In the genomic region with DNA sequence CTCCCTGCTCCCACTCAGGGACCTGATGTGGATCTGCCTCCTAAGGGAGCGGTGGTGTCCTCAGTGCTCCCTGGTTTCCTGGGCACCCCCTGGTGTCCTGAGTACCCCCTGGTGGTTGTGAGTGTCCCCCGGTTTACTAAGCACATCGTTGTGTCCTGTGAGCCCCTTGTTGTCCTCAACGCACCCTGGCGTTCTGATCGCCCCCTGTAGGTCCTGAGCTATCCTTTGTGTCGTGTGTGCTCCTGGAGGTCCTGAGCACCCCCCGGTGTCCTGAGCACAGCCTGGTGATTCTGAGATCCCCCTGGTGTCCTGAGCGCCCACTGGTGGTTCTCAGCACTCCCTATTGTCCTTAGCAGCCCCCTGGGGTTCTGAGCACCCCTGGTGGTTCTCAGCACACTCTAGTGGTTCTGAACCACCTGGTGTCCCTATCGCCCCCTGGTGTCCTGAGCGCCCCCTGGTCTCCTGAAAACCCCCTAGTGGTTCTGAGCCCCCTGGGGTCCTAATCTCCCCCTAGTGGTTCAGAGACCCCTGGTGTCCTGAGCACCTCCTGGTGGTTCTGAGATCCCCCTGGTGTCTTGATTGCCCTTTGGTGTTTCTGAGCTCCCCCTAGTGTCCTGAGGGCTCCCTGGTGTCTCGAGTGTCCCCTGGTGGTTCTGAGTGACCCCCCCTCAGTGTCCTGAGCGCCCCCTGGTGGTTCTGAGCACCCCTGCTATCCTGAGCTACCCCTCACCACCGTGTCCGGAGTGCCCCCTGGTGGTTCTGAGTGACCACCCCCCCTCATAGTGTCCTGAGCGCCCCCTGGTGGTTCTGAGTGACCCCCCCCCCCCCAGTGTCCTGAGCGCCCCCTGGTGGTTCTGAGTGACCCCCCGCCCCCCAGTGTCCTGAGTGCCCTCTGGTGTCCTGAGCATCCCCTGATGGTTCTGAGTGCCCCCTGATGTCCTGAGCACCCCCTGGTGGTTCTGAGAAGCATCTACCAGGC, we compare ENCODE assay signal across 11 cellular contexts.
DNase-seq lines count a peak whose midpoint lies in the region; ATAC-seq lines count a peak whose summit lies in the region.
"Had no signal": no experiment of that assay in that cellular context is flagged by ENCODE, and none has a peak within 500 bp of the region (broad histone marks: within the 10 kb centered on the region; RNA-seq: fewer than 3 reads in every experiment).

No MANE protein-coding gene starts in this region.

- no peak overlapping the region for H3K4me3 ChIP-seq in SJCRH30
- H3K4me3 ChIP-seq: ascending aorta had no signal

- no peaks in the 10 kb centered on the region for H3K9me3 ChIP-seq in SJCRH30 (replicated peaks)
- H3K9me3 ChIP-seq: ascending aorta had no signal

- ATAC-seq in HG03342 (IDR thresholded peaks at IDR 0.05; ENCODE audit: unreplicated experiment), result no peak
- no peak for ATAC-seq in GM21529 (IDR thresholded peaks at IDR 0.05; ENCODE audit: unreplicated experiment)

- DNase-seq in DMS53 (lab: John Stamatoyannopoulos, UW) (peak; percentile 18), DMS53 treated with DMSO at 0.1 percent for 48 hours (lab: John Stamatoyannopoulos, UW; ENCODE audit: unreplicated experiment) (no peak), SJCRH30 (peak; percentile 22), NCI-H2171 treated with DMSO at 0.1 percent for 48 hours (lab: John Stamatoyannopoulos, UW) (no peak)
- peak; percentile 57 for DNase-seq in activated naive CD4-positive, alpha-beta T cell treated with anti-CD3 and anti-CD28 coated beads, Interleukin-2, amount 50 U/mL, for 16 hours
- peak; percentile 22 for DNase-seq in stimulated activated CD8-positive, alpha-beta memory T cell treated with anti-CD3 and anti-CD28 coated beads, Interleukin-15, amount 100 ng/mL, for 24 hours (ENCODE audit: low read depth)
- DNase-seq: SW 1271 had no signal

- H3K27ac ChIP-seq in SJCRH30, result no peak overlapping the region
- H3K27ac ChIP-seq: ascending aorta, epithelial cell of prostate had no signal

- no peaks in the 10 kb centered on the region for H3K4me1 ChIP-seq in SJCRH30
- H3K4me1 ChIP-seq: ascending aorta had no signal

- H3K27me3 ChIP-seq in SJCRH30, result no peaks in the 10 kb centered on the region
- H3K27me3 ChIP-seq: ascending aorta had no signal

- H3K36me3 ChIP-seq in SJCRH30, result no peaks in the 10 kb centered on the region
- H3K36me3 ChIP-seq: ascending aorta had no signal

Comparison
In these comparisons a context has a peak if more than half of its experiments do, and no peak if none do; other contexts are left out.
1. DNase-seq: peak in DMS53 (single experiment), SJCRH30 (2 of 2), activated naive CD4-positive, alpha-beta T cell treated with anti-CD3 and anti-CD28 coated beads, Interleukin-2, amount 50 U/mL, for 16 hours (single experiment) and stimulated activated CD8-positive, alpha-beta memory T cell treated with anti-CD3 and anti-CD28 coated beads, Interleukin-15, amount 100 ng/mL, for 24 hours (single experiment); none in DMS53 treated with DMSO at 0.1 percent for 48 hours (single experiment) and NCI-H2171 treated with DMSO at 0.1 percent for 48 hours (single experiment).